Comparison of ENCODE assay signal across 9 cellular contexts in the genomic region with DNA sequence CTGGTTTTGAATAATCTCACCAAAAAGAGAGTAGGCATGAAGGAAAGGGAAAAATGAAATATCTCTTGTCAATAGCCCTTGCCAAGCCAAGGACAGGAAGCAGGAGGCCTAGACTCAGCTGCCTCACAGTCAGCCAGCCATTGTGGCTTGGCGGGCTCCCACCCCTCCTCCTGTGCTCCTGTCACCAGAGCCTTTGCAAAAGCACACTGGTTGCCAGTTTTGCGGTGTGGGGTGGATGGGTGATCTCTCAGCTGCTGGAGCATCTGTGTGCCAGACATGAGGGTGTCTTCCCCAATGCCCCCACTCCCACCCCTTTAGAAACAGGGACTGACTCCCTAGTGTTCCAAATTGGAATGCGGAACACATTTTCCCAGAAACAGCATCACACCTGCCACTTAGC. TPM values are rescaled to one million over a fixed set of nuclear protein-coding genes. Genes with fewer than 3 reads are reported as not detected.
DNase-seq lines count a peak whose midpoint lies in the region; ATAC-seq lines count a peak whose summit lies in the region.
"Had no signal": no experiment of that assay in that cellular context is flagged by ENCODE, and none has a peak within 500 bp of the region (broad histone marks: within the 10 kb centered on the region; RNA-seq: fewer than 3 reads in every experiment).

No MANE protein-coding gene starts in this region.

- no peak overlapping the region for H3K4me3 Mint-ChIP-seq in CD8-positive, alpha-beta memory T cell
- H3K4me3 Mint-ChIP-seq in activated naive CD8-positive, alpha-beta T cell treated with anti-CD3 and anti-CD28 coated beads, Interleukin-2, amount 50 U/mL, for 24 hours: no peak overlapping the region
- H3K4me3 Mint-ChIP-seq in naive thymus-derived CD8-positive, alpha-beta T cell: peak overlapping the region in 7 of 10 donors; percentile 5 to 54 (median 35)

- no peaks in the 10 kb centered on the region for H3K9me3 Mint-ChIP-seq in CD8-positive, alpha-beta memory T cell
- H3K9me3 Mint-ChIP-seq in activated naive CD8-positive, alpha-beta T cell treated with anti-CD3 and anti-CD28 coated beads, Interleukin-2, amount 50 U/mL, for 24 hours: no peaks in the 10 kb centered on the region
- no peaks in the 10 kb centered on the region for H3K9me3 Mint-ChIP-seq in naive thymus-derived CD8-positive, alpha-beta T cell

- peak; percentile 49 for ATAC-seq in activated naive CD8-positive, alpha-beta T cell treated with anti-CD3 and anti-CD28 coated beads, Interleukin-2, amount 50 U/mL, for 24 hours
- peak; percentile 92 to 96 for ATAC-seq in naive thymus-derived CD8-positive, alpha-beta T cell
- ATAC-seq in HG03175 (IDR thresholded peaks at IDR 0.05; ENCODE audit: unreplicated experiment) (no peak), GM21423 (IDR thresholded peaks at IDR 0.05; ENCODE audit: unreplicated experiment) (no peak), GM21576 (IDR thresholded peaks at IDR 0.05; ENCODE audit: unreplicated experiment) (no peak)
- ATAC-seq: esophagus mucosa had no signal

- H3K27me3 ChIP-seq in CD8-positive, alpha-beta memory T cell (ENCODE audit: insufficient read depth, low read length, poor library complexity, severe bottlenecking): no peaks in the 10 kb centered on the region

- no peaks in the 10 kb centered on the region for H3K36me3 ChIP-seq in CD8-positive, alpha-beta memory T cell (ENCODE audit: insufficient read depth, low read length)

- H3K4me3 ChIP-seq in CD8-positive, alpha-beta memory T cell (ENCODE audit: low read length): no peak overlapping the region

- H3K27ac ChIP-seq in CD8-positive, alpha-beta memory T cell (ENCODE audit: low read depth, low read length): no peak overlapping the region

- peaks cover 38 to 81% (median 74%) of the 10 kb centered on the region in 3 donors for H3K4me1 Mint-ChIP-seq in CD8-positive, alpha-beta memory T cell
- H3K4me1 Mint-ChIP-seq in activated naive CD8-positive, alpha-beta T cell treated with anti-CD3 and anti-CD28 coated beads, Interleukin-2, amount 50 U/mL, for 24 hours: peaks cover 79% of the 10 kb centered on the region
- peaks cover 11 to 75% (median 64%) of the 10 kb centered on the region in 4 donors for H3K4me1 Mint-ChIP-seq in naive thymus-derived CD8-positive, alpha-beta T cell

- peak in 4 of 5 donors; percentile 11 to 46 (median 24) for DNase-seq in CD8-positive, alpha-beta memory T cell
- peak; percentile 55 for DNase-seq in MV-4-11 (lab: John Stamatoyannopoulos, UW)
- peak; percentile 30 for DNase-seq in activated naive CD8-positive, alpha-beta T cell treated with anti-CD3 and anti-CD28 coated beads, Interleukin-2, amount 50 U/mL, for 24 hours
- DNase-seq in naive thymus-derived CD8-positive, alpha-beta T cell: peak in 9 of 10 donors; percentile 9 to 44 (median 28)
- no peak for DNase-seq in cerebellum (ENCODE audit: low spot score)

- no peaks in the 10 kb centered on the region for H3K27me3 Mint-ChIP-seq in CD8-positive, alpha-beta memory T cell
- no peaks in the 10 kb centered on the region for H3K27me3 Mint-ChIP-seq in activated naive CD8-positive, alpha-beta T cell treated with anti-CD3 and anti-CD28 coated beads, Interleukin-2, amount 50 U/mL, for 24 hours
- no peaks in the 10 kb centered on the region for H3K27me3 Mint-ChIP-seq in naive thymus-derived CD8-positive, alpha-beta T cell

- H3K36me3 Mint-ChIP-seq in CD8-positive, alpha-beta memory T cell: peaks cover 0 to 13% (median 0%) of the 10 kb centered on the region in 3 donors
- H3K36me3 Mint-ChIP-seq in activated naive CD8-positive, alpha-beta T cell treated with anti-CD3 and anti-CD28 coated beads, Interleukin-2, amount 50 U/mL, for 24 hours (ENCODE audit: low read depth): peaks cover 6% of the 10 kb centered on the region
- H3K36me3 Mint-ChIP-seq in naive thymus-derived CD8-positive, alpha-beta T cell: peaks cover 0 to 15% (median 0%) of the 10 kb centered on the region in 3 donors

- peaks cover 35% of the 10 kb centered on the region for H3K4me1 ChIP-seq in CD8-positive, alpha-beta memory T cell (ENCODE audit: insufficient read depth, low read length)

- peak overlapping the region in 4 of 8 donors; percentile 18 to 58 (median 49) for H3K27ac Mint-ChIP-seq in CD8-positive, alpha-beta memory T cell
- no peak overlapping the region for H3K27ac Mint-ChIP-seq in activated naive CD8-positive, alpha-beta T cell treated with anti-CD3 and anti-CD28 coated beads, Interleukin-2, amount 50 U/mL, for 24 hours
- peak overlapping the region in 9 of 10 donors; percentile 11 to 92 (median 46) for H3K27ac Mint-ChIP-seq in naive thymus-derived CD8-positive, alpha-beta T cell

- POLR2A ChIA-PET in CD8-positive, alpha-beta memory T cell (lab: Charles Lee): no interaction called here
- POLR2A ChIA-PET in naive thymus-derived CD8-positive, alpha-beta T cell (lab: Charles Lee): no interaction called here

- H3K9me3 ChIP-seq in CD8-positive, alpha-beta memory T cell (ENCODE audit: low read length): no peaks in the 10 kb centered on the region

- CTCF ChIA-PET in CD8-positive, alpha-beta memory T cell (lab: Charles Lee): no interaction called here

RNA-seq across cellular contexts. Expression of gene ARHGEF6, which starts 26.1 kb away (rescaled TPM):
- total RNA-seq in CD8-positive, alpha-beta memory T cell: 10 to 100 TPM; 25.6 to 27.0 TPM
- polyA plus RNA-seq in CD8-positive, alpha-beta memory T cell: 60.7 TPM
- total RNA-seq in naive thymus-derived CD8-positive, alpha-beta T cell: 10 to 100 TPM; 75.0 to 82.0 TPM
- polyA plus RNA-seq in naive thymus-derived CD8-positive, alpha-beta T cell: 10 to 100 TPM; 69.8 to 76.4 (median 75.4) TPM
- 17.1 TPM for total RNA-seq in cerebellum

Comparison
In these comparisons a context has a peak if more than half of its experiments do, and no peak if none do; other contexts are left out.
1. H3K4me3 Mint-ChIP-seq: peak in naive thymus-derived CD8-positive, alpha-beta T cell (7 of 10); none in CD8-positive, alpha-beta memory T cell (0 of 7) and activated naive CD8-positive, alpha-beta T cell treated with anti-CD3 and anti-CD28 coated beads, Interleukin-2, amount 50 U/mL, for 24 hours (single experiment).
2. ATAC-seq: peak in activated naive CD8-positive, alpha-beta T cell treated with anti-CD3 and anti-CD28 coated beads, Interleukin-2, amount 50 U/mL, for 24 hours (single experiment) and naive thymus-derived CD8-positive, alpha-beta T cell (2 of 2); none in HG03175 (single experiment), GM21423 (single experiment) and GM21576 (single experiment).